ENCODE assay signal across 24 cellular contexts in genomic region chrX:136736690-136737089, GRCh38. TPM values are rescaled to one million over a fixed set of nuclear protein-coding genes. Genes with fewer than 3 reads are reported as not detected.
DNase-seq lines count a peak whose midpoint lies in the region; ATAC-seq and TF ChIP-seq lines count a peak whose summit lies in the region.
"Had no signal": no experiment of that assay in that cellular context is flagged by ENCODE, and none has a peak within 500 bp of the region (broad histone marks: within the 10 kb centered on the region; RNA-seq: fewer than 3 reads in every experiment).

No MANE protein-coding gene starts in this region.

- TF ChIP-seq CTCF in left ventricle myocardium inferior (IDR thresholded peaks at IDR 0.05; ENCODE audit: borderline replicate concordance) (no peak), gastrocnemius medialis (IDR thresholded peaks at IDR 0.05 in 4 of 5, conservative IDR thresholded peaks at IDR 0.05 in 1 of 5) (no peak)

- no peak for DNase-seq in activated T-cell treated with anti-CD3 and anti-CD28 coated beads, Interleukin-2, amount 50 U/mL, for 72 hours
- DNase-seq in activated T-cell treated with anti-CD3 and anti-CD28 coated beads, Interleukin-2, amount 50 U/mL, for 24 hours, result no peak
- DNase-seq in NCI-H1436 (lab: John Stamatoyannopoulos, UW), result peak; percentile 48
- no peak for DNase-seq in left ventricle myocardium inferior
- DNase-seq in gastrocnemius medialis, result no peak
- DNase-seq in MG63, result no peak
- DNase-seq in NCI-H146 (lab: John Stamatoyannopoulos, UW), result no peak
- DNase-seq: CD4-positive, CD25-positive, alpha-beta regulatory T cell; EL; MM.1S; NCI-H1092 treated with DMSO at 0.1 percent for 48 hours; NCI-H1694; NCI-H2081; NCI-H446 treated with DMSO at 0.1 percent for 48 hours; NCI-H526 treated with DMSO at 0.1 percent for 48 hours; OCI-M1; SHP77 had no signal

- intact Hi-C loops in left ventricle myocardium inferior (cut with micrococcal nuclease) (no loop called here), gastrocnemius medialis (cut with DNase I; ENCODE audit: low total_unique reads) (no loop called here)

- H3K27me3 ChIP-seq in left ventricle myocardium inferior (ENCODE audit: low read depth) (no peaks in the 10 kb centered on the region), gastrocnemius medialis (no peaks in the 10 kb centered on the region), MG63 (no peaks in the 10 kb centered on the region)

- H3K4me3 Mint-ChIP-seq in activated T-cell treated with anti-CD3 and anti-CD28 coated beads, Interleukin-2, amount 50 U/mL, for 72 hours, result no peak overlapping the region
- no peak overlapping the region for H3K4me3 Mint-ChIP-seq in activated T-cell treated with anti-CD3 and anti-CD28 coated beads, Interleukin-2, amount 50 U/mL, for 24 hours
- H3K4me3 Mint-ChIP-seq: B cell; CD4-positive, CD25-positive, alpha-beta regulatory T cell had no signal

- no peaks in the 10 kb centered on the region for H3K9me3 Mint-ChIP-seq in activated T-cell treated with anti-CD3 and anti-CD28 coated beads, Interleukin-2, amount 50 U/mL, for 72 hours
- no peaks in the 10 kb centered on the region for H3K9me3 Mint-ChIP-seq in activated T-cell treated with anti-CD3 and anti-CD28 coated beads, Interleukin-2, amount 50 U/mL, for 24 hours
- H3K9me3 Mint-ChIP-seq: CD4-positive, CD25-positive, alpha-beta regulatory T cell had no signal

- H3K27ac Mint-ChIP-seq in activated T-cell treated with anti-CD3 and anti-CD28 coated beads, Interleukin-2, amount 50 U/mL, for 72 hours, result peak overlapping the region; percentile 38
- H3K27ac Mint-ChIP-seq in activated T-cell treated with anti-CD3 and anti-CD28 coated beads, Interleukin-2, amount 50 U/mL, for 24 hours, result no peak overlapping the region
- H3K27ac Mint-ChIP-seq: B cell had no signal

- H3K36me3 ChIP-seq in left ventricle myocardium inferior (no peaks in the 10 kb centered on the region), gastrocnemius medialis (no peaks in the 10 kb centered on the region), MG63 (no peaks in the 10 kb centered on the region)

- in situ Hi-C loops in gastrocnemius medialis (cut with MboI; ENCODE audit: low sequenced_read_pairs in 4 of 4), result no loop called here

- H3K36me3 Mint-ChIP-seq in activated T-cell treated with anti-CD3 and anti-CD28 coated beads, Interleukin-2, amount 50 U/mL, for 72 hours (ENCODE audit: insufficient read depth in 2 of 2), result peaks cover 11 to 13% of the 10 kb centered on the region in 2 donors
- peaks cover 43% of the 10 kb centered on the region for H3K36me3 Mint-ChIP-seq in activated T-cell treated with anti-CD3 and anti-CD28 coated beads, Interleukin-2, amount 50 U/mL, for 24 hours (ENCODE audit: low read depth)

- H3K4me3 ChIP-seq in left ventricle myocardium inferior (no peak overlapping the region), gastrocnemius medialis (no peak overlapping the region), MG63 (no peak overlapping the region)
- H3K4me3 ChIP-seq: K562, SK-N-MC had no signal

- H3K4me1 ChIP-seq in left ventricle myocardium inferior (peaks cover 36% of the 10 kb centered on the region), gastrocnemius medialis (peaks cover 11 to 26% of the 10 kb centered on the region in 2 donors)

- peaks cover 7% of the 10 kb centered on the region for H3K27me3 Mint-ChIP-seq in activated T-cell treated with anti-CD3 and anti-CD28 coated beads, Interleukin-2, amount 50 U/mL, for 72 hours (ENCODE audit: low read depth)
- peaks cover 18% of the 10 kb centered on the region for H3K27me3 Mint-ChIP-seq in activated T-cell treated with anti-CD3 and anti-CD28 coated beads, Interleukin-2, amount 50 U/mL, for 24 hours
- H3K27me3 Mint-ChIP-seq: B cell; CD4-positive, CD25-positive, alpha-beta regulatory T cell had no signal

- ATAC-seq in activated T-cell treated with anti-CD3 and anti-CD28 coated beads, Interleukin-2, amount 50 U/mL, for 72 hours (replicated peaks in 1 of 2), result no peak
- ATAC-seq in gastrocnemius medialis (peak in 1 of 2 donors; percentile 44), HG02840 (IDR thresholded peaks at IDR 0.05; ENCODE audit: low FRiP score, unreplicated experiment) (no peak)
- ATAC-seq: HepG2, K562 had no signal

- H3K4me1 Mint-ChIP-seq in activated T-cell treated with anti-CD3 and anti-CD28 coated beads, Interleukin-2, amount 50 U/mL, for 72 hours (ENCODE audit: low read depth), result peaks cover 15% of the 10 kb centered on the region
- peaks cover 37% of the 10 kb centered on the region for H3K4me1 Mint-ChIP-seq in activated T-cell treated with anti-CD3 and anti-CD28 coated beads, Interleukin-2, amount 50 U/mL, for 24 hours (ENCODE audit: low read depth)

- TF ChIP-seq POLR2A in gastrocnemius medialis (IDR thresholded peaks at IDR 0.05), result no peak

- H3K27ac ChIP-seq in left ventricle myocardium inferior (replicated peaks) (peak overlapping the region; percentile 75), gastrocnemius medialis (peak overlapping the region; percentile 19 to 58 (median 44))
- H3K27ac ChIP-seq: HL-60, SK-N-MC had no signal

- no peaks in the 10 kb centered on the region for H3K9me3 ChIP-seq in left ventricle myocardium inferior (replicated peaks)
- no peaks in the 10 kb centered on the region for H3K9me3 ChIP-seq in gastrocnemius medialis
- no peaks in the 10 kb centered on the region for H3K9me3 ChIP-seq in MG63

RNA-seq across cellular contexts. Expression of gene ARHGEF6, which starts 44.0 kb away (rescaled TPM):
- total RNA-seq in activated T-cell treated with anti-CD3 and anti-CD28 coated beads, Interleukin-2, amount 50 U/mL, for 72 hours, result 10 to 100 TPM; 85.6 to 91.1 TPM
- total RNA-seq in left ventricle myocardium inferior (54.9 TPM), gastrocnemius medialis (10 to 100 TPM; 15.0 to 29.9 (median 24.5) TPM)
- 4.7 and 4.8 TPM in 2 replicates for total RNA-seq in MG63 (2014; rRNA removed; shearing (Covaris generic); ENCODE audit: low replicate concordance)
- total RNA-seq: HepG2, HT-29 had no signal
